9 cellular contexts compared by ENCODE assay signal in genomic region chr10:80168679-80169380, GRCh38. TPM values are rescaled to one million over a fixed set of nuclear protein-coding genes. Genes with fewer than 3 reads are reported as not detected.
DNase-seq lines count a peak whose midpoint lies in the region; TF ChIP-seq lines count a peak whose summit lies in the region.
"Had no signal": no experiment of that assay in that cellular context is flagged by ENCODE, and none has a peak within 500 bp of the region (broad histone marks: within the 10 kb centered on the region; RNA-seq: fewer than 3 reads in every experiment).

No MANE protein-coding gene starts in this region.

- H3K4me1 ChIP-seq in PC-9 (replicated peaks; ENCODE audit: insufficient read depth) (peaks cover 74% of the 10 kb centered on the region), suprapubic skin (peaks cover 76% of the 10 kb centered on the region)

- H4K20me1 ChIP-seq in PC-9 (ENCODE audit: insufficient read depth), result peaks cover 30% of the 10 kb centered on the region

- H3K9me3 ChIP-seq in PC-9 (ENCODE audit: insufficient read depth, low read depth) (no peaks in the 10 kb centered on the region), suprapubic skin (no peaks in the 10 kb centered on the region)

- POLR2A ChIA-PET in PC-9 (lab: Charles Lee; ENCODE audit: unreplicated experiment), result no interaction called here

- peaks cover 56% of the 10 kb centered on the region for H3F3A ChIP-seq in PC-9 (ENCODE audit: insufficient read depth, low read depth)

- H3K27me3 ChIP-seq in PC-9 (ENCODE audit: insufficient read depth, low read depth) (no peaks in the 10 kb centered on the region), suprapubic skin (no peaks in the 10 kb centered on the region)

- H3K4me2 ChIP-seq in PC-9, result no peak overlapping the region

- TF ChIP-seq EP300 in suprapubic skin (IDR thresholded peaks at IDR 0.05), result no peak

- H3K27ac ChIP-seq in PC-9 (no peak overlapping the region), suprapubic skin (peak overlapping the region; percentile 32)

- H3K36me3 ChIP-seq in PC-9 (ENCODE audit: low read depth) (peaks cover 21% of the 10 kb centered on the region; the same call in 1 of the 2 replicates), suprapubic skin (peaks cover 42% of the 10 kb centered on the region)

- peak; percentile 44 for DNase-seq in activated T-cell treated with anti-CD3 and anti-CD28 coated beads, Interleukin-2, amount 50 U/mL, for 1 hour
- no peak for DNase-seq in activated T-cell treated with anti-CD3 and anti-CD28 coated beads for 4 hours
- no peak for DNase-seq in PC-9
- peak; percentile 39 for DNase-seq in fibroblast of villous mesenchyme (ENCODE audit: low read depth)
- DNase-seq in suprapubic skin (ENCODE audit: low spot score in 2 of 2), result no peak
- DNase-seq in NCI-H446 (lab: John Stamatoyannopoulos, UW), result no peak
- no peak for DNase-seq in AG08396 (ENCODE audit: low spot score)
- no peak for DNase-seq in NCI-H146 treated with DMSO at 0.1 percent for 48 hours (lab: John Stamatoyannopoulos, UW; ENCODE audit: unreplicated experiment)
- DNase-seq: NCI-H2227 treated with DMSO at 0.1 percent for 48 hours had no signal

- TF ChIP-seq CTCF in PC-9 (conservative IDR thresholded peaks at IDR 0.05), result peak; percentile 26; the same call in 1 of the 2 replicates
- TF ChIP-seq CTCF in fibroblast of villous mesenchyme (IDR thresholded peaks at IDR 0.05; ENCODE audit: insufficient read depth, low read depth, low read length), result peak; percentile 24
- TF ChIP-seq CTCF in suprapubic skin (IDR thresholded peaks at IDR 0.05), result no peak

- 83% methylated on average over 12 of the region's 13 CpGs for WGBS in suprapubic skin

- no peak overlapping the region for H2AFZ ChIP-seq in PC-9

- BruUV-seq in PC-9 (replicated peaks; lab: Mats Ljungman, UMichigan), result no TSS peak

- H3K4me3 ChIP-seq in PC-9 (no peak overlapping the region), fibroblast of villous mesenchyme (ENCODE audit: low read depth, low read length) (no peak overlapping the region), suprapubic skin (no peak overlapping the region)

- CTCF ChIA-PET in PC-9 (lab: Charles Lee), result no interaction called here

- intact Hi-C loops in PC-9 (cut with micrococcal nuclease; ENCODE audit: unreplicated experiment), result no loop called here

- H3K79me2 ChIP-seq in PC-9 (ENCODE audit: low read depth), result peaks cover 80% of the 10 kb centered on the region

- no peaks in the 10 kb centered on the region for H3K9me2 ChIP-seq in PC-9 (ENCODE audit: insufficient read depth)

- TF ChIP-seq POLR2A in suprapubic skin (IDR thresholded peaks at IDR 0.05), result no peak

RNA-seq across cellular contexts. Expression of gene PLAC9, which starts 36.3 kb away (rescaled TPM):
- total RNA-seq in PC-9 (2021) (2.1 TPM in 1 of 2 replicates, not detected in the other), fibroblast of villous mesenchyme (0.43 and 0.64 TPM in 2 replicates), suprapubic skin (10 to 100 TPM in 2 of 4 donors, 1 to 10 TPM in 2; 5.6 to 18.5 (median 9.2) TPM)

RNA-seq across cellular contexts. Expression of gene ANXA11, which starts 36.5 kb away (rescaled TPM):
- total RNA-seq in PC-9 (2021), result 287 and 318 TPM in 2 replicates
- total RNA-seq in fibroblast of villous mesenchyme, result 79.9 and 85.0 TPM in 2 replicates
- total RNA-seq in suprapubic skin, result 100 to 1,000 TPM in 1 of 4 donors, 10 to 100 TPM in 3; 85.1 to 103 (median 87.3) TPM

Comparison
In these comparisons a context has a peak if more than half of its experiments do, and no peak if none do; other contexts are left out.
1. DNase-seq: peak in activated T-cell treated with anti-CD3 and anti-CD28 coated beads, Interleukin-2, amount 50 U/mL, for 1 hour (single experiment) and fibroblast of villous mesenchyme (single experiment); none in activated T-cell treated with anti-CD3 and anti-CD28 coated beads for 4 hours (single experiment), PC-9 (0 of 2), suprapubic skin (0 of 2), NCI-H446 (0 of 2), AG08396 (single experiment) and NCI-H146 treated with DMSO at 0.1 percent for 48 hours (single experiment).
2. CTCF ChIP-seq: peak in PC-9 (single experiment) and fibroblast of villous mesenchyme (single experiment); none in suprapubic skin (0 of 2).